Comparison of ENCODE assay signal across 15 cellular contexts in the genomic region with DNA sequence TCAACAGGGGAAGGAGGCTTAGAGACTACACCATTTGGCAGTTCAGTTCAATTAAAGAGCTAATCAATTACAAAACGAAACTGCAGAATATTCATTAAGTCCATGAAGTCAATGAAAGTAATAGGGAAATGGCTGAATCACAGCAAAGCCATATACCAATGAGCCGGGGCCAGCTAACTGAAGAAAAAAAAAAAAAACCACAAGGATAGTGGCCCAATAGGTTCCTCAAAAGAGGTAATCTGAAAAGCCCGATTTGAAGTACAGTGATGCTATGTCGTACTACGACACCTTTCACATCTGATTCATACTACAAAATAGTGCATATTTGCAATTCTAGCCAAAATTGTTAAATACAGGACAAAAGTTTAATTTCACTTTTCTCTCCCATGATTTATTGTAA. TPM values are rescaled to one million over a fixed set of nuclear protein-coding genes. Genes with fewer than 3 reads are reported as not detected.
DNase-seq lines count a peak whose midpoint lies in the region; ATAC-seq, FAIRE-seq and TF ChIP-seq lines count a peak whose summit lies in the region.
"Had no signal": no experiment of that assay in that cellular context is flagged by ENCODE, and none has a peak within 500 bp of the region (broad histone marks: within the 10 kb centered on the region; RNA-seq: fewer than 3 reads in every experiment).

No MANE protein-coding gene starts in this region.

- H3K27me3 ChIP-seq in CD4-positive, alpha-beta memory T cell (ENCODE audit: insufficient read depth, low read length), result no peaks in the 10 kb centered on the region
- H3K27me3 ChIP-seq in Loucy (ENCODE audit: insufficient read depth, low read length, poor library complexity, severe bottlenecking) (no peaks in the 10 kb centered on the region), astrocyte (ENCODE audit: insufficient read depth, low read length) (no peaks in the 10 kb centered on the region), neural progenitor cell (peaks cover 8% of the 10 kb centered on the region)

- H3K9ac ChIP-seq in Loucy (ENCODE audit: low read depth, low read length, poor library complexity, severe bottlenecking) (no peak overlapping the region), astrocyte (ENCODE audit: low read length) (no peak overlapping the region), neural progenitor cell (no peak overlapping the region)

- peaks cover 66% of the 10 kb centered on the region for H3K4me1 ChIP-seq in CD4-positive, alpha-beta memory T cell (ENCODE audit: insufficient read depth, low read length)
- H3K4me1 ChIP-seq in Loucy (ENCODE audit: insufficient read depth, low read length, poor library complexity, severe bottlenecking), result peaks cover 56% of the 10 kb centered on the region
- H3K4me1 ChIP-seq in astrocyte (ENCODE audit: insufficient read depth, low read length), result peaks cover 14% of the 10 kb centered on the region
- H3K4me1 ChIP-seq in neural progenitor cell, result peaks cover 11% of the 10 kb centered on the region

- H3K27me3 Mint-ChIP-seq in CD4-positive, alpha-beta memory T cell, result no peaks in the 10 kb centered on the region
- no peaks in the 10 kb centered on the region for H3K27me3 Mint-ChIP-seq in astrocyte (ENCODE audit: low read depth, unreplicated experiment)
- no peaks in the 10 kb centered on the region for H3K27me3 Mint-ChIP-seq in neural progenitor cell (ENCODE audit: insufficient read depth, low read depth)
- H3K27me3 Mint-ChIP-seq: activated CD8-positive, alpha-beta T cell treated with anti-CD3 and anti-CD28 coated beads for 36 hours had no signal

- TF ChIP-seq CTCF in Loucy (conservative IDR thresholded peaks at IDR 0.05; ENCODE audit: low read length), result no peak
- no peak for TF ChIP-seq CTCF in astrocyte (IDR thresholded peaks at IDR 0.05; ENCODE audit: insufficient read depth, low read depth, low read length)
- no peak for TF ChIP-seq CTCF in neural progenitor cell (IDR thresholded peaks at IDR 0.05)

- H4K20me1 ChIP-seq in Loucy (ENCODE audit: insufficient read depth, low read length, poor library complexity, severe bottlenecking) (peaks cover 44% of the 10 kb centered on the region), astrocyte (ENCODE audit: insufficient read depth, low read length) (peaks cover 57% of the 10 kb centered on the region), neural progenitor cell (ENCODE audit: low read depth) (peaks cover 45% of the 10 kb centered on the region)

- H2AFZ ChIP-seq in Loucy (ENCODE audit: low read length) (no peak overlapping the region), astrocyte (ENCODE audit: low read depth, low read length) (no peak overlapping the region), neural progenitor cell (replicated peaks) (no peak overlapping the region)

- peaks cover 40 to 75% (median 58%) of the 10 kb centered on the region in 4 donors for H3K4me1 Mint-ChIP-seq in CD4-positive, alpha-beta memory T cell
- H3K4me1 Mint-ChIP-seq in astrocyte (ENCODE audit: low read depth, unreplicated experiment) (peaks cover 17% of the 10 kb centered on the region), neural progenitor cell (peaks cover 23% of the 10 kb centered on the region)

- DNase-seq in CD4-positive, alpha-beta memory T cell, result no peak
- DNase-seq in astrocyte (ENCODE audit: low read depth) (no peak), neural progenitor cell (ENCODE audit: low spot score) (no peak), DMS 273 (lab: John Stamatoyannopoulos, UW; ENCODE audit: unreplicated experiment) (no peak)
- DNase-seq: activated CD8-positive, alpha-beta T cell treated with anti-CD3 and anti-CD28 coated beads for 36 hours; activated naive CD4-positive, alpha-beta T cell treated with Interleukin-2 at 50 U/mL for 16 hours; caudate nucleus; DMS53; NCI-H1694; NK-92 treated with Interleukin-12 subunit alpha and Interleukin-12 subunit beta, amount 100 ng/mL, for 24 hours; retina had no signal

- H3K4me3 Mint-ChIP-seq in CD4-positive, alpha-beta memory T cell, result peak overlapping the region in 5 of 8 donors; percentile 4 to 93 (median 57)
- H3K4me3 Mint-ChIP-seq in astrocyte (ENCODE audit: unreplicated experiment) (peak overlapping the region; percentile 69), neural progenitor cell (peak overlapping the region; percentile 27)
- H3K4me3 Mint-ChIP-seq: T-helper 1 cell treated with Interleukin-12 subunit alpha and Interleukin-12 subunit beta and Interleukin-4 antibody, amounts not matched to agents 30 μg/mL and 1 μg/mL, for 36 hours had no signal

- H3K9me2 ChIP-seq in Loucy (replicated peaks; ENCODE audit: low read depth, low read length), result no peaks in the 10 kb centered on the region

- POLR2A ChIA-PET in CD4-positive, alpha-beta memory T cell (lab: Charles Lee; ENCODE audit: partially characterized antibody), result interaction anchor here (1.9 kb wide), 1 partner anchor 79 kb away, joined by 5 read pairs; no protein-coding TSS in a partner anchor

- H3K79me2 ChIP-seq in Loucy (ENCODE audit: insufficient read depth, low read length) (peaks cover 62% of the 10 kb centered on the region), astrocyte (ENCODE audit: insufficient read depth, low read length) (peaks cover 73% of the 10 kb centered on the region), neural progenitor cell (ENCODE audit: low read depth) (peaks cover 68% of the 10 kb centered on the region)

- intact Hi-C loops in CD4-positive, alpha-beta memory T cell (cut with micrococcal nuclease), result loop anchor here (5.0 to 10.0 kb wide), 7 partner anchors 39 to 1901 kb away; partner anchors contain the start of genes EPC1 and ZNF438

- peak overlapping the region in 3 of 7 donors; percentile 66 to 68 (median 66) for H3K27ac Mint-ChIP-seq in CD4-positive, alpha-beta memory T cell
- no peak overlapping the region for H3K27ac Mint-ChIP-seq in astrocyte (ENCODE audit: unreplicated experiment)
- H3K27ac Mint-ChIP-seq in neural progenitor cell, result no peak overlapping the region
- H3K27ac Mint-ChIP-seq: activated CD8-positive, alpha-beta T cell treated with anti-CD3 and anti-CD28 coated beads for 36 hours; T-helper 1 cell treated with Interleukin-12 subunit alpha and Interleukin-12 subunit beta and Interleukin-4 antibody, amounts not matched to agents 30 μg/mL and 1 μg/mL, for 36 hours had no signal

- peaks cover 0 to 1% (median 0%) of the 10 kb centered on the region in 8 donors for H3K9me3 Mint-ChIP-seq in CD4-positive, alpha-beta memory T cell
- H3K9me3 Mint-ChIP-seq in astrocyte (ENCODE audit: unreplicated experiment) (no peaks in the 10 kb centered on the region), neural progenitor cell (no peaks in the 10 kb centered on the region)
- H3K9me3 Mint-ChIP-seq: activated CD8-positive, alpha-beta T cell treated with anti-CD3 and anti-CD28 coated beads for 36 hours; T-helper 1 cell treated with Interleukin-12 subunit alpha and Interleukin-12 subunit beta and Interleukin-4 antibody, amounts not matched to agents 30 μg/mL and 1 μg/mL, for 36 hours had no signal

- H3K36me3 Mint-ChIP-seq in CD4-positive, alpha-beta memory T cell, result peaks cover 0 to 3% of the 10 kb centered on the region in 2 donors
- H3K36me3 Mint-ChIP-seq in astrocyte (ENCODE audit: low read depth, unreplicated experiment), result no peaks in the 10 kb centered on the region
- H3K36me3 Mint-ChIP-seq in neural progenitor cell, result peaks cover 2% of the 10 kb centered on the region

- no peak for FAIRE-seq in astrocyte (lab: Jason Lieb, UNC)

- peaks cover 11% of the 10 kb centered on the region; the same call in 1 of the 2 replicates for H3F3A ChIP-seq in Loucy (ENCODE audit: low read depth)
- peaks cover 7% of the 10 kb centered on the region for H3F3A ChIP-seq in neural progenitor cell (ENCODE audit: low read depth)

- no peaks in the 10 kb centered on the region for H3K36me3 ChIP-seq in CD4-positive, alpha-beta memory T cell (ENCODE audit: insufficient read depth, low read length)
- H3K36me3 ChIP-seq in Loucy (ENCODE audit: insufficient read depth, low read length), result no peaks in the 10 kb centered on the region; the same call in 1 of the 2 replicates
- no peaks in the 10 kb centered on the region for H3K36me3 ChIP-seq in astrocyte (ENCODE audit: insufficient read depth, low read length)
- H3K36me3 ChIP-seq in neural progenitor cell, result no peaks in the 10 kb centered on the region

- ATAC-seq in HG02763 (IDR thresholded peaks at IDR 0.05; ENCODE audit: unreplicated experiment) (no peak), GM19467 (IDR thresholded peaks at IDR 0.05; ENCODE audit: unreplicated experiment) (no peak)
- ATAC-seq: activated CD8-positive, alpha-beta T cell treated with anti-CD3 and anti-CD28 coated beads for 36 hours had no signal

- CTCF ChIA-PET in CD4-positive, alpha-beta memory T cell (lab: Charles Lee; ENCODE audit: partially characterized antibody), result no interaction called here

- H3K27ac ChIP-seq in CD4-positive, alpha-beta memory T cell (ENCODE audit: low read depth, low read length), result no peak overlapping the region
- H3K27ac ChIP-seq in astrocyte (ENCODE audit: low read depth, low read length) (no peak overlapping the region), neural progenitor cell (no peak overlapping the region)

- no peaks in the 10 kb centered on the region for H3K9me3 ChIP-seq in CD4-positive, alpha-beta memory T cell (ENCODE audit: control insufficient read depth in 1 of 2, low read length in 2 of 2)
- no peaks in the 10 kb centered on the region for H3K9me3 ChIP-seq in Loucy (ENCODE audit: insufficient read depth, low read depth, low read length)
- H3K9me3 ChIP-seq in astrocyte (ENCODE audit: insufficient read depth, low read depth, low read length), result no peaks in the 10 kb centered on the region
- H3K9me3 ChIP-seq in neural progenitor cell (ENCODE audit: low read depth), result no peaks in the 10 kb centered on the region

- H3K4me2 ChIP-seq in Loucy (ENCODE audit: low read depth, low read length, poor library complexity, severe bottlenecking) (peak overlapping the region; percentile 96), astrocyte (ENCODE audit: low read length) (peak overlapping the region; percentile 96), neural progenitor cell (peak overlapping the region; percentile 99)

- no peak overlapping the region for H3K4me3 ChIP-seq in CD4-positive, alpha-beta memory T cell (ENCODE audit: low read length in 2 of 2)
- H3K4me3 ChIP-seq in Loucy (ENCODE audit: low read length, poor library complexity, severe bottlenecking) (peak overlapping the region; percentile 93), astrocyte (ENCODE audit: insufficient read depth, low read depth, low read length) (no peak overlapping the region), neural progenitor cell (peak overlapping the region; percentile 74)

RNA-seq across cellular contexts. Expression of gene ARHGAP12, which starts 2.5 kb away (rescaled TPM):
- total RNA-seq in CD4-positive, alpha-beta memory T cell, result 10 to 100 TPM; 30.1 to 31.2 TPM
- 10 to 100 TPM in 1 of 2 donors, 1 to 10 TPM in 1; 9.6 to 13.0 TPM for polyA plus RNA-seq in CD4-positive, alpha-beta memory T cell
- total RNA-seq in astrocyte, result 21.3 and 24.9 TPM in 2 replicates
- total RNA-seq in neural progenitor cell (ENCODE audit: low replicate concordance), result 45.9 and 68.9 TPM in 2 replicates

Comparison
In these comparisons a context has a peak if more than half of its experiments do, and no peak if none do; other contexts are left out.
1. H3K4me3 ChIP-seq: peak in Loucy (single experiment) and neural progenitor cell (single experiment); none in CD4-positive, alpha-beta memory T cell (0 of 2) and astrocyte (single experiment).
2. Peak in every context shown above with its lines, with median percentiles within 50 percentile points of each other: H3K4me3 Mint-ChIP-seq and H3K4me2 ChIP-seq.